ENCODE assay signal across 13 cellular contexts in genomic region chrX:13123247-13123856, GRCh38.
DNase-seq lines count a peak whose midpoint lies in the region; ATAC-seq and TF ChIP-seq lines count a peak whose summit lies in the region.
"Had no signal": no experiment of that assay in that cellular context is flagged by ENCODE, and none has a peak within 500 bp of the region (broad histone marks: within the 10 kb centered on the region; RNA-seq: fewer than 3 reads in every experiment).

No MANE protein-coding gene starts in this region.

- H3K79me2 ChIP-seq in hepatocyte = no peaks in the 10 kb centered on the region
- H3K79me2 ChIP-seq: parathyroid adenoma had no signal

- peak overlapping the region; percentile 88 for H3K27ac Mint-ChIP-seq in activated CD8-positive, alpha-beta memory T cell treated with anti-CD3 and anti-CD28 coated beads, Interleukin-2, amount 10 ng/mL, durations not matched to agents 7 days and 5 days

- H4K20me1 ChIP-seq in hepatocyte (ENCODE audit: insufficient read depth, poor library complexity, severe bottlenecking) = no peaks in the 10 kb centered on the region

- no peak overlapping the region for H3K4me3 Mint-ChIP-seq in activated CD8-positive, alpha-beta memory T cell treated with anti-CD3 and anti-CD28 coated beads, Interleukin-2, amount 10 ng/mL, durations not matched to agents 7 days and 5 days

- H2AFZ ChIP-seq in hepatocyte = no peak overlapping the region
- H2AFZ ChIP-seq: parathyroid adenoma had no signal

- H3K9me2 ChIP-seq in hepatocyte (replicated peaks; ENCODE audit: insufficient read depth) = no peaks in the 10 kb centered on the region

- peaks cover 37% of the 10 kb centered on the region for H3K4me1 Mint-ChIP-seq in activated CD8-positive, alpha-beta memory T cell treated with anti-CD3 and anti-CD28 coated beads, Interleukin-2, amount 10 ng/mL, durations not matched to agents 7 days and 5 days

- no peaks in the 10 kb centered on the region for H3K27me3 Mint-ChIP-seq in activated CD8-positive, alpha-beta memory T cell treated with anti-CD3 and anti-CD28 coated beads, Interleukin-2, amount 10 ng/mL, durations not matched to agents 7 days and 5 days

- H3K36me3 ChIP-seq in hepatocyte (replicated peaks; ENCODE audit: insufficient read depth, low read depth) (no peaks in the 10 kb centered on the region), subcutaneous abdominal adipose tissue (ENCODE audit: control insufficient read depth in 5 of 5, insufficient read depth in 5 of 5, low read length in 5 of 5) (no peaks in the 10 kb centered on the region)

- DNase-seq in activated CD8-positive, alpha-beta memory T cell treated with anti-CD3 and anti-CD28 coated beads, Interleukin-2, amount 10 ng/mL, durations not matched to agents 7 days and 5 days = no peak
- DNase-seq in activated CD8-positive, alpha-beta memory T cell treated with anti-CD3 and anti-CD28 coated beads, Interleukin-2, amount 50 U/mL, for 48 hours = no peak
- DNase-seq in hepatocyte (ENCODE audit: low spot score) = no peak
- DNase-seq in NCI-H146 treated with DMSO at 0.1 percent for 48 hours (lab: John Stamatoyannopoulos, UW; ENCODE audit: unreplicated experiment) = no peak
- no peak for DNase-seq in NCI-H2107 treated with DMSO at 0.1 percent for 48 hours (lab: John Stamatoyannopoulos, UW; ENCODE audit: unreplicated experiment)
- DNase-seq: foreskin keratinocyte, kidney glomerular epithelial cell, NCI-H510A had no signal

- H3K4me1 ChIP-seq in hepatocyte (ENCODE audit: insufficient read depth) (peaks cover 49% of the 10 kb centered on the region), subcutaneous abdominal adipose tissue (ENCODE audit: control insufficient read depth in 5 of 5, insufficient read depth in 5 of 5, low read length in 5 of 5) (peaks cover 3 to 52% (median 35%) of the 10 kb centered on the region in 5 donors)
- H3K4me1 ChIP-seq: foreskin keratinocyte, parathyroid adenoma had no signal

- H3K27me3 ChIP-seq in hepatocyte (no peaks in the 10 kb centered on the region), subcutaneous abdominal adipose tissue (ENCODE audit: control insufficient read depth in 5 of 5, insufficient read depth in 4 of 5, low read length in 5 of 5) (peaks cover 0 to 7% (median 0%) of the 10 kb centered on the region in 5 donors)
- H3K27me3 ChIP-seq: foreskin keratinocyte had no signal

- H3K4me3 ChIP-seq in hepatocyte = no peak overlapping the region
- no peak overlapping the region for H3K4me3 ChIP-seq in subcutaneous abdominal adipose tissue (ENCODE audit: low read depth in 1 of 5, low read length in 5 of 5)
- H3K4me3 ChIP-seq: SK-N-MC had no signal

- H3K9ac ChIP-seq in subcutaneous abdominal adipose tissue (ENCODE audit: low read length in 5 of 5) = no peak overlapping the region
- H3K9ac ChIP-seq: parathyroid adenoma had no signal

- H3K9me3 ChIP-seq in hepatocyte (ENCODE audit: low read depth) (no peaks in the 10 kb centered on the region), subcutaneous abdominal adipose tissue (ENCODE audit: control insufficient read depth in 5 of 5, low read length in 5 of 5) (peaks cover 0 to 1% (median 0%) of the 10 kb centered on the region in 5 donors)

- CTCF ChIA-PET in activated CD8-positive, alpha-beta memory T cell treated with anti-CD3 and anti-CD28 coated beads, Interleukin-2, amount 10 ng/mL, durations not matched to agents 7 days and 5 days (lab: Charles Lee) = interaction anchor here (1.0 to 1.1 kb wide), 2 partner anchors 31 to 365 kb away, joined by 3 read pairs; no protein-coding TSS in a partner anchor

- TF ChIP-seq CTCF in VCaP (conservative IDR thresholded peaks at IDR 0.05) = no peak
- no peak for TF ChIP-seq CTCF in hepatocyte (IDR thresholded peaks at IDR 0.05; ENCODE audit: poor library complexity)

- ATAC-seq in activated CD8-positive, alpha-beta memory T cell treated with anti-CD3 and anti-CD28 coated beads, Interleukin-2, amount 10 ng/mL, durations not matched to agents 7 days and 5 days = peak; percentile 30
- ATAC-seq in GM21825 (IDR thresholded peaks at IDR 0.05; ENCODE audit: unreplicated experiment) = no peak
- ATAC-seq: foreskin keratinocyte had no signal

- no peak overlapping the region for H3K4me2 ChIP-seq in hepatocyte

- H3K27ac ChIP-seq in VCaP (peak overlapping the region; percentile 67), hepatocyte (peak overlapping the region; percentile 49), subcutaneous abdominal adipose tissue (ENCODE audit: low read depth, low read length) (peak overlapping the region; percentile 74)
- H3K27ac ChIP-seq: foreskin keratinocyte, parathyroid adenoma, SK-N-MC had no signal

- peaks cover 13% of the 10 kb centered on the region for H3K36me3 Mint-ChIP-seq in activated CD8-positive, alpha-beta memory T cell treated with anti-CD3 and anti-CD28 coated beads, Interleukin-2, amount 10 ng/mL, durations not matched to agents 7 days and 5 days

- no peaks in the 10 kb centered on the region for H3K9me3 Mint-ChIP-seq in activated CD8-positive, alpha-beta memory T cell treated with anti-CD3 and anti-CD28 coated beads, Interleukin-2, amount 10 ng/mL, durations not matched to agents 7 days and 5 days (ENCODE audit: low read depth)

- 64% methylated on average over 5 of the region's 5 CpGs for WGBS in hepatocyte (ENCODE audit: low lambda C conversion rate, missing lambda C conversion rate)
